14 cellular contexts compared by ENCODE assay signal in genomic region chr2:128504242-128505149, GRCh38.
A peak's percentile ranks its signal among the peaks of the same experiment; 100 is the strongest.
DNase-seq lines count a peak whose midpoint lies in the region; ATAC-seq and TF ChIP-seq lines count a peak whose summit lies in the region.
"Had no signal": no experiment of that assay in that cellular context is flagged by ENCODE, and none has a peak within 500 bp of the region (broad histone marks: within the 10 kb centered on the region; RNA-seq: fewer than 3 reads in every experiment).

No MANE protein-coding gene starts in this region.

- no peak overlapping the region for H3K27ac Mint-ChIP-seq in endodermal cell
- H3K27ac Mint-ChIP-seq in activated naive CD8-positive, alpha-beta T cell treated with anti-CD3 and anti-CD28 coated beads, Interleukin-2, amount 50 U/mL, for 24 hours: no peak overlapping the region
- H3K27ac Mint-ChIP-seq: activated CD8-positive, alpha-beta T cell treated with anti-CD3 and anti-CD28 coated beads, Interleukin-2, amount 10 ng/mL, durations not matched to agents 7 days and 5 days; activated naive CD8-positive, alpha-beta T cell treated with anti-CD3 and anti-CD28 coated beads, Interleukin-2, amount 10 ng/mL, durations not matched to agents 7 days and 5 days had no signal

- H3K9me3 ChIP-seq in right atrium auricular region (no peaks in the 10 kb centered on the region), Karpas-422 (ENCODE audit: low read length) (no peaks in the 10 kb centered on the region), endodermal cell (ENCODE audit: control insufficient read depth, low read length) (no peaks in the 10 kb centered on the region)
- H3K9me3 ChIP-seq: tibial artery had no signal

- peak; percentile 5 for ATAC-seq in Right ventricle myocardium inferior
- ATAC-seq in activated naive CD8-positive, alpha-beta T cell treated with anti-CD3 and anti-CD28 coated beads, Interleukin-2, amount 50 U/mL, for 24 hours: no peak
- ATAC-seq: activated CD8-positive, alpha-beta T cell treated with anti-CD3 and anti-CD28 coated beads, Interleukin-2, amount 10 ng/mL, durations not matched to agents 7 days and 5 days had no signal

- no peaks in the 10 kb centered on the region for H3K9me2 ChIP-seq in Karpas-422 (replicated peaks; ENCODE audit: insufficient read depth, low read length)

- peaks cover 1% of the 10 kb centered on the region for H3K4me1 Mint-ChIP-seq in endodermal cell
- H3K4me1 Mint-ChIP-seq in activated naive CD8-positive, alpha-beta T cell treated with anti-CD3 and anti-CD28 coated beads, Interleukin-2, amount 50 U/mL, for 24 hours: peaks cover 6% of the 10 kb centered on the region
- H3K4me1 Mint-ChIP-seq: activated naive CD8-positive, alpha-beta T cell treated with anti-CD3 and anti-CD28 coated beads, Interleukin-2, amount 10 ng/mL, durations not matched to agents 7 days and 5 days had no signal

- H3K27me3 ChIP-seq in right atrium auricular region (no peaks in the 10 kb centered on the region), Karpas-422 (ENCODE audit: low read length) (no peaks in the 10 kb centered on the region), endodermal cell (ENCODE audit: control insufficient read depth, insufficient read depth, low read length, poor library complexity, severe bottlenecking) (no peaks in the 10 kb centered on the region)
- H3K27me3 ChIP-seq: tibial artery had no signal

- H3K4me3 ChIP-seq in right atrium auricular region (no peak overlapping the region), Karpas-422 (ENCODE audit: low read length) (no peak overlapping the region), endodermal cell (ENCODE audit: low read length) (no peak overlapping the region)
- H3K4me3 ChIP-seq: tibial artery had no signal

- no peaks in the 10 kb centered on the region for H4K20me1 ChIP-seq in Karpas-422 (ENCODE audit: insufficient read depth, low read depth, low read length)

- intact Hi-C loops in Right ventricle myocardium inferior (cut with DNase I): no loop called here

- H3K27me3 Mint-ChIP-seq in endodermal cell (ENCODE audit: insufficient read depth): peaks cover 5% of the 10 kb centered on the region
- H3K27me3 Mint-ChIP-seq in activated naive CD8-positive, alpha-beta T cell treated with anti-CD3 and anti-CD28 coated beads, Interleukin-2, amount 50 U/mL, for 24 hours: no peaks in the 10 kb centered on the region

- H2AFZ ChIP-seq in Karpas-422 (ENCODE audit: low read length): no peak overlapping the region

- no peaks in the 10 kb centered on the region for H3K36me3 Mint-ChIP-seq in endodermal cell (ENCODE audit: low read depth)
- no peaks in the 10 kb centered on the region for H3K36me3 Mint-ChIP-seq in activated naive CD8-positive, alpha-beta T cell treated with anti-CD3 and anti-CD28 coated beads, Interleukin-2, amount 50 U/mL, for 24 hours (ENCODE audit: low read depth)
- H3K36me3 Mint-ChIP-seq: activated naive CD8-positive, alpha-beta T cell treated with anti-CD3 and anti-CD28 coated beads, Interleukin-2, amount 10 ng/mL, durations not matched to agents 7 days and 5 days had no signal

- H3K9me3 Mint-ChIP-seq in endodermal cell: no peaks in the 10 kb centered on the region
- H3K9me3 Mint-ChIP-seq in activated naive CD8-positive, alpha-beta T cell treated with anti-CD3 and anti-CD28 coated beads, Interleukin-2, amount 50 U/mL, for 24 hours: no peaks in the 10 kb centered on the region
- H3K9me3 Mint-ChIP-seq: activated naive CD8-positive, alpha-beta T cell treated with anti-CD3 and anti-CD28 coated beads, Interleukin-2, amount 10 ng/mL, durations not matched to agents 7 days and 5 days had no signal

- TF ChIP-seq CTCF in right atrium auricular region (IDR thresholded peaks at IDR 0.05) (no peak), endodermal cell (conservative IDR thresholded peaks at IDR 0.05) (no peak)

- H3K4me3 Mint-ChIP-seq in endodermal cell: no peak overlapping the region
- no peak overlapping the region for H3K4me3 Mint-ChIP-seq in activated naive CD8-positive, alpha-beta T cell treated with anti-CD3 and anti-CD28 coated beads, Interleukin-2, amount 50 U/mL, for 24 hours
- H3K4me3 Mint-ChIP-seq: activated CD8-positive, alpha-beta T cell treated with anti-CD3 and anti-CD28 coated beads, Interleukin-2, amount 10 ng/mL, durations not matched to agents 7 days and 5 days; activated naive CD8-positive, alpha-beta T cell treated with anti-CD3 and anti-CD28 coated beads, Interleukin-2, amount 10 ng/mL, durations not matched to agents 7 days and 5 days had no signal

- DNase-seq in Right ventricle myocardium inferior (ENCODE audit: missing footprints) (no peak), right atrium auricular region (ENCODE audit: low spot score) (no peak), Karpas-422 (peak; percentile 71), endodermal cell (peak; percentile 45), UCSD-AML1 (lab: John Stamatoyannopoulos, UW; ENCODE audit: unreplicated experiment) (no peak), SHP77 (lab: John Stamatoyannopoulos, UW) (no peak), HK-2 (ENCODE audit: unreplicated experiment) (no peak)
- no peak for DNase-seq in activated naive CD8-positive, alpha-beta T cell treated with anti-CD3 and anti-CD28 coated beads, Interleukin-2, amount 50 U/mL, for 24 hours
- DNase-seq: ACHN; activated CD8-positive, alpha-beta T cell treated with anti-CD3 and anti-CD28 coated beads, Interleukin-2, amount 10 ng/mL, durations not matched to agents 7 days and 5 days; activated naive CD8-positive, alpha-beta T cell treated with anti-CD3 and anti-CD28 coated beads, Interleukin-2, amount 10 ng/mL, durations not matched to agents 7 days and 5 days; NCI-H187; NK-92 treated with Interleukin-12 subunit alpha and Interleukin-12 subunit beta, amount 100 ng/mL, for 24 hours had no signal

- H3K9ac ChIP-seq in Karpas-422 (ENCODE audit: low read length) (no peak overlapping the region), endodermal cell (ENCODE audit: extremely low read depth, low read length, poor library complexity, severe bottlenecking) (no peak overlapping the region)

- H3K36me3 ChIP-seq in right atrium auricular region (no peaks in the 10 kb centered on the region), Karpas-422 (ENCODE audit: insufficient read depth, low read length) (no peaks in the 10 kb centered on the region), endodermal cell (ENCODE audit: control insufficient read depth, insufficient read depth, low read length) (no peaks in the 10 kb centered on the region)
- H3K36me3 ChIP-seq: tibial artery had no signal

- H3K27ac ChIP-seq in right atrium auricular region (no peak overlapping the region), Karpas-422 (ENCODE audit: low read length) (no peak overlapping the region; the same call in 1 of the 2 replicates), endodermal cell (ENCODE audit: low read depth, low read length) (no peak overlapping the region)
- H3K27ac ChIP-seq: tibial artery had no signal

- WGBS in endodermal cell (ENCODE audit: insufficient coverage in 1 of 2, insufficient read length in 1 of 2), 2 experiments: 93 to 100% methylated on average over 3 to 11 of the region's 11 CpGs

- H3K4me1 ChIP-seq in right atrium auricular region (peaks cover 0 to 16% of the 10 kb centered on the region in 2 donors), Karpas-422 (ENCODE audit: low read length) (peaks cover 36% of the 10 kb centered on the region), endodermal cell (ENCODE audit: control insufficient read depth, insufficient read depth, low read length) (peaks cover 5% of the 10 kb centered on the region)
- H3K4me1 ChIP-seq: tibial artery had no signal

- H3K79me2 ChIP-seq in Karpas-422 (ENCODE audit: low read length): no peaks in the 10 kb centered on the region

- no peak overlapping the region for H3K4me2 ChIP-seq in Karpas-422 (ENCODE audit: low read depth, low read length, poor library complexity, severe bottlenecking)

Comparison
In these comparisons a context has a peak if more than half of its experiments do, and no peak if none do; other contexts are left out.
1. DNase-seq: peak in Karpas-422 (single experiment) and endodermal cell (single experiment); none in Right ventricle myocardium inferior (single experiment), right atrium auricular region (single experiment), UCSD-AML1 (single experiment), SHP77 (0 of 2), activated naive CD8-positive, alpha-beta T cell treated with anti-CD3 and anti-CD28 coated beads, Interleukin-2, amount 50 U/mL, for 24 hours (single experiment) and HK-2 (single experiment).